11 cellular contexts compared by ENCODE assay signal in genomic region chr1:10730985-10731384, GRCh38.
A peak's percentile ranks its signal among the peaks of the same experiment; 100 is the strongest.
DNase-seq lines count a peak whose midpoint lies in the region; ATAC-seq and TF ChIP-seq lines count a peak whose summit lies in the region.
"Had no signal": no experiment of that assay in that cellular context is flagged by ENCODE, and none has a peak within 500 bp of the region (broad histone marks: within the 10 kb centered on the region; RNA-seq: fewer than 3 reads in every experiment).

No MANE protein-coding gene starts in this region.

- H3K36me3 Mint-ChIP-seq in activated naive CD4-positive, alpha-beta T cell treated with anti-CD3 and anti-CD28 coated beads for 36 hours (ENCODE audit: low read depth), result no peaks in the 10 kb centered on the region
- H3K36me3 Mint-ChIP-seq in activated naive CD4-positive, alpha-beta T cell treated with anti-CD3 and anti-CD28 coated beads, Interleukin-2, amount 10 ng/mL, durations not matched to agents 7 days and 5 days, result no peaks in the 10 kb centered on the region
- H3K36me3 Mint-ChIP-seq: naive B cell had no signal

- POLR2A ChIA-PET in RWPE1 (lab: Yijun Ruan, JAX; ENCODE audit: low non-redundant PET), result interaction anchor here (0.7 kb wide), 1 partner anchor 102 kb away, joined by 3 read pairs; no protein-coding TSS in a partner anchor

- CTCF ChIA-PET in activated naive CD4-positive, alpha-beta T cell treated with anti-CD3 and anti-CD28 coated beads for 36 hours (lab: Charles Lee), result interaction anchor here (0.6 kb wide), 1 partner anchor 230 kb away, joined by 5 read pairs; no protein-coding TSS in a partner anchor
- CTCF ChIA-PET in activated naive CD4-positive, alpha-beta T cell treated with anti-CD3 and anti-CD28 coated beads, Interleukin-2, amount 10 ng/mL, durations not matched to agents 7 days and 5 days (lab: Charles Lee), result no interaction called here
- CTCF ChIA-PET in RWPE1 (lab: Yijun Ruan, JAX), result interaction anchor here (0.6 kb wide), 2 partner anchors 41 to 200 kb away, joined by 3 read pairs; no protein-coding TSS in a partner anchor

- H3K4me3 Mint-ChIP-seq in activated naive CD4-positive, alpha-beta T cell treated with anti-CD3 and anti-CD28 coated beads for 36 hours, result no peak overlapping the region
- no peak overlapping the region for H3K4me3 Mint-ChIP-seq in activated naive CD4-positive, alpha-beta T cell treated with anti-CD3 and anti-CD28 coated beads, Interleukin-2, amount 10 ng/mL, durations not matched to agents 7 days and 5 days
- H3K4me3 Mint-ChIP-seq: central memory CD8-positive, alpha-beta T cell; naive B cell had no signal

- DNase-seq in activated naive CD4-positive, alpha-beta T cell treated with anti-CD3 and anti-CD28 coated beads for 36 hours, result peak; percentile 16
- no peak for DNase-seq in activated naive CD4-positive, alpha-beta T cell treated with anti-CD3 and anti-CD28 coated beads, Interleukin-2, amount 10 ng/mL, durations not matched to agents 7 days and 5 days
- peak; percentile 24 for DNase-seq in RWPE1 (ENCODE audit: low spot score)
- peak; percentile 63 for DNase-seq in fibroblast of peridontal ligament (ENCODE audit: extremely low read depth)
- DNase-seq in upper lobe of left lung, result no peak
- no peak for DNase-seq in NCI-H2171 (lab: John Stamatoyannopoulos, UW)
- DNase-seq in NCI-H345 (lab: John Stamatoyannopoulos, UW), result no peak
- no peak for DNase-seq in NOMO-1 treated with dmso at 0.1 percent for 144 hours (lab: John Stamatoyannopoulos, UW; ENCODE audit: unreplicated experiment)
- DNase-seq: naive B cell, NCI-H446 had no signal

- TF ChIP-seq EP300 in upper lobe of left lung (IDR thresholded peaks at IDR 0.05), result peak in 1 of 4 donors; percentile 66

- no peaks in the 10 kb centered on the region for H3K27me3 ChIP-seq in upper lobe of left lung

- H3K27ac Mint-ChIP-seq in activated naive CD4-positive, alpha-beta T cell treated with anti-CD3 and anti-CD28 coated beads for 36 hours, result no peak overlapping the region
- no peak overlapping the region for H3K27ac Mint-ChIP-seq in activated naive CD4-positive, alpha-beta T cell treated with anti-CD3 and anti-CD28 coated beads, Interleukin-2, amount 10 ng/mL, durations not matched to agents 7 days and 5 days

- no peaks in the 10 kb centered on the region for H3K9me3 ChIP-seq in upper lobe of left lung

- peaks cover 7 to 40% (median 29%) of the 10 kb centered on the region in 4 donors for H3K4me1 ChIP-seq in upper lobe of left lung

- no peak overlapping the region for H3K27ac ChIP-seq in RWPE1
- peak overlapping the region in 2 of 4 donors; percentile 31 to 37 for H3K27ac ChIP-seq in upper lobe of left lung

- H3K4me1 Mint-ChIP-seq in activated naive CD4-positive, alpha-beta T cell treated with anti-CD3 and anti-CD28 coated beads for 36 hours (ENCODE audit: low read depth), result peaks cover 14% of the 10 kb centered on the region
- no peaks in the 10 kb centered on the region for H3K4me1 Mint-ChIP-seq in activated naive CD4-positive, alpha-beta T cell treated with anti-CD3 and anti-CD28 coated beads, Interleukin-2, amount 10 ng/mL, durations not matched to agents 7 days and 5 days
- H3K4me1 Mint-ChIP-seq: central memory CD8-positive, alpha-beta T cell; naive B cell had no signal

- H3K4me3 ChIP-seq in upper lobe of left lung, result no peak overlapping the region

- no peak for TF ChIP-seq POLR2A in upper lobe of left lung (IDR thresholded peaks at IDR 0.05)

- no peaks in the 10 kb centered on the region for H3K9me3 Mint-ChIP-seq in activated naive CD4-positive, alpha-beta T cell treated with anti-CD3 and anti-CD28 coated beads for 36 hours
- no peaks in the 10 kb centered on the region for H3K9me3 Mint-ChIP-seq in activated naive CD4-positive, alpha-beta T cell treated with anti-CD3 and anti-CD28 coated beads, Interleukin-2, amount 10 ng/mL, durations not matched to agents 7 days and 5 days
- H3K9me3 Mint-ChIP-seq: central memory CD8-positive, alpha-beta T cell; naive B cell had no signal

- 73 to 78% methylated on average over 7 of the region's 7 CpGs for WGBS in upper lobe of left lung, 2 donors

- no peaks in the 10 kb centered on the region for H3K27me3 Mint-ChIP-seq in activated naive CD4-positive, alpha-beta T cell treated with anti-CD3 and anti-CD28 coated beads for 36 hours (ENCODE audit: low read depth)
- H3K27me3 Mint-ChIP-seq in activated naive CD4-positive, alpha-beta T cell treated with anti-CD3 and anti-CD28 coated beads, Interleukin-2, amount 10 ng/mL, durations not matched to agents 7 days and 5 days, result peaks cover 23% of the 10 kb centered on the region

- TF ChIP-seq CTCF in RWPE1 (conservative IDR thresholded peaks at IDR 0.05; ENCODE audit: low read depth) (no peak), upper lobe of left lung (IDR thresholded peaks at IDR 0.05) (no peak)

- intact Hi-C loops in activated naive CD4-positive, alpha-beta T cell treated with anti-CD3 and anti-CD28 coated beads for 36 hours (cut with micrococcal nuclease), result no loop called here

- no peaks in the 10 kb centered on the region for H3K36me3 ChIP-seq in upper lobe of left lung

- peak; percentile 13 to 30 for ATAC-seq in upper lobe of left lung (ENCODE audit: low FRiP score in 2 of 2)

Comparison
In these comparisons a context has a peak if more than half of its experiments do, and no peak if none do; other contexts are left out.
1. DNase-seq: peak in activated naive CD4-positive, alpha-beta T cell treated with anti-CD3 and anti-CD28 coated beads for 36 hours (single experiment), RWPE1 (single experiment) and fibroblast of peridontal ligament (single experiment); none in activated naive CD4-positive, alpha-beta T cell treated with anti-CD3 and anti-CD28 coated beads, Interleukin-2, amount 10 ng/mL, durations not matched to agents 7 days and 5 days (single experiment), upper lobe of left lung (0 of 2), NCI-H2171 (single experiment), NCI-H345 (single experiment) and NOMO-1 treated with dmso at 0.1 percent for 144 hours (single experiment).